In genomic region chr11:534592-535518, GRCh38 we compare ENCODE assay signal across 8 cellular contexts. TPM values are rescaled to one million over a fixed set of nuclear protein-coding genes. Genes with fewer than 3 reads are reported as not detected.
DNase-seq lines count a peak whose midpoint lies in the region; ATAC-seq and TF ChIP-seq lines count a peak whose summit lies in the region.

No MANE protein-coding gene starts in this region.

- H3K27me3 ChIP-seq in iPS-18a (ENCODE audit: control insufficient read depth, insufficient read depth, low read length), result peaks cover 28% of the 10 kb centered on the region
- no peaks in the 10 kb centered on the region for H3K27me3 ChIP-seq in smooth muscle cell (ENCODE audit: low read depth)

- peaks cover 16% of the 10 kb centered on the region for H3K79me2 ChIP-seq in smooth muscle cell (ENCODE audit: low read depth)

- peaks cover 35% of the 10 kb centered on the region for H4K20me1 ChIP-seq in smooth muscle cell (ENCODE audit: low read depth)

- ATAC-seq in GM21786 (IDR thresholded peaks at IDR 0.05; ENCODE audit: unreplicated experiment) (peak; percentile 8), HG02884 (IDR thresholded peaks at IDR 0.05; ENCODE audit: unreplicated experiment) (no peak)

- no peaks in the 10 kb centered on the region for H3K4me1 ChIP-seq in iPS-18a (ENCODE audit: control insufficient read depth, low read depth, low read length)
- peaks cover 5% of the 10 kb centered on the region for H3K4me1 ChIP-seq in smooth muscle cell (ENCODE audit: low read depth)

- H3K27ac ChIP-seq in angular gyrus (ENCODE audit: low read depth, low read length) (peak overlapping the region; percentile 59), iPS-18a (ENCODE audit: low read length) (no peak overlapping the region), smooth muscle cell (ENCODE audit: low read depth) (peak overlapping the region; percentile 75)

- H3K4me3 ChIP-seq in iPS-18a (ENCODE audit: low read length) (peak overlapping the region; percentile 58), smooth muscle cell (peak overlapping the region; percentile 94)

- TF ChIP-seq CTCF in smooth muscle cell (IDR thresholded peaks at IDR 0.05; ENCODE audit: borderline replicate concordance, insufficient read depth, poor library complexity, severe bottlenecking), result no peak

- H3K36me3 ChIP-seq in iPS-18a (ENCODE audit: control insufficient read depth, low read depth, low read length), result no peaks in the 10 kb centered on the region
- no peaks in the 10 kb centered on the region for H3K36me3 ChIP-seq in smooth muscle cell (ENCODE audit: low read depth)

- DNase-seq in D341Med (ENCODE audit: low spot score) (peak; percentile 64), NCI-H510A treated with DMSO at 0.1 percent for 48 hours (lab: John Stamatoyannopoulos, UW) (peak; percentile 22), smooth muscle cell (lab: John Stamatoyannopoulos, UW; ENCODE audit: unreplicated experiment) (no peak), NCI-H82 treated with DMSO at 0.1 percent for 48 hours (lab: John Stamatoyannopoulos, UW; ENCODE audit: unreplicated experiment) (no peak)

- no peaks in the 10 kb centered on the region for H3F3A ChIP-seq in smooth muscle cell (ENCODE audit: low read depth)

- no peak overlapping the region for H2AFZ ChIP-seq in smooth muscle cell (ENCODE audit: low read depth)

- WGBS in smooth muscle cell (ENCODE audit: low lambda C conversion rate), result 6% methylated on average over 47 of the region's 115 CpGs

- peak overlapping the region; percentile 95 for H3K4me2 ChIP-seq in smooth muscle cell

- H3K9ac ChIP-seq in iPS-18a (ENCODE audit: low read length) (peak overlapping the region; percentile 48), smooth muscle cell (ENCODE audit: low read depth) (peak overlapping the region; percentile 90)

- H3K9me3 ChIP-seq in iPS-18a (ENCODE audit: control insufficient read depth, low read depth, low read length) (no peaks in the 10 kb centered on the region), smooth muscle cell (replicated peaks; ENCODE audit: low read depth) (no peaks in the 10 kb centered on the region)

RNA-seq across cellular contexts. Expression of gene HRAS, which starts 0.5 kb away (rescaled TPM):
- 19.2 and 39.9 TPM in 2 replicates for total RNA-seq in smooth muscle cell
- polyA plus RNA-seq in smooth muscle cell, result 59.1 and 82.5 TPM in 2 replicates

RNA-seq across cellular contexts. Expression of gene LRRC56, which starts 2.5 kb away (rescaled TPM):
- total RNA-seq in smooth muscle cell, result 0.31 and 1.5 TPM in 2 replicates
- 1.5 TPM in 2 replicates for polyA plus RNA-seq in smooth muscle cell

RNA-seq across cellular contexts. Expression of gene LMNTD2, which starts 25.7 kb away (rescaled TPM):
- 3.2 TPM in 1 of 2 replicates, not detected in the other for total RNA-seq in smooth muscle cell
- 3.6 and 9.3 TPM in 2 replicates for polyA plus RNA-seq in smooth muscle cell

RNA-seq across cellular contexts. Expression of gene RASSF7, which starts 25.9 kb away (rescaled TPM):
- 18.6 and 21.7 TPM in 2 replicates for total RNA-seq in smooth muscle cell
- polyA plus RNA-seq in smooth muscle cell, result 20.4 and 38.6 TPM in 2 replicates

RNA-seq across cellular contexts. Expression of gene RNH1, which starts 27.8 kb away (rescaled TPM):
- total RNA-seq in smooth muscle cell, result 91.3 and 106 TPM in 2 replicates
- 242 and 243 TPM in 2 replicates for polyA plus RNA-seq in smooth muscle cell

Comparison
In these comparisons a context has a peak if more than half of its experiments do, and no peak if none do; other contexts are left out.
1. DNase-seq: peak in D341Med (single experiment) and NCI-H510A treated with DMSO at 0.1 percent for 48 hours (single experiment); none in smooth muscle cell (single experiment) and NCI-H82 treated with DMSO at 0.1 percent for 48 hours (single experiment).